In genomic region chr6:39992861-39993622, GRCh38 we compare ENCODE assay signal across 1 cellular context.
TF ChIP-seq lines count a peak whose summit lies in the region.

No MANE protein-coding gene starts in this region.

TF ChIP-seq in GM12878, 131 proteins besides CTCF, POLR2A, EP300 and RAD21:
- TF ChIP-seq ZBTB33 (IDR thresholded peaks at IDR 0.05) (0 out of 2 replicates have a peak, but pooled peaks have one; percentile 6), YBX1 (IDR thresholded peaks at IDR 0.05) (no peak), NFXL1 (IDR thresholded peaks at IDR 0.05; ENCODE audit: borderline replicate concordance) (no peak), RELB (IDR thresholded peaks at IDR 0.05; ENCODE audit: low read depth) (0 out of 2 replicates have a peak, but pooled peaks have one; percentile 27), SIX5 (IDR thresholded peaks at IDR 0.05; ENCODE audit: low read depth, low read length, severe bottlenecking) (no peak), ZBTB40 (IDR thresholded peaks at IDR 0.05; ENCODE audit: borderline replicate concordance) (no peak), PKNOX1 (IDR thresholded peaks at IDR 0.05) (peak; percentile 86)
TF ChIP-seq in GM12878: peak in this region for 3.
